In genomic region chr2:206670531-206671319, GRCh38 we compare ENCODE assay signal across 1 cellular context.
TF ChIP-seq lines count a peak whose summit lies in the region.

No MANE protein-coding gene starts in this region.

TF ChIP-seq in A549, 52 proteins besides CTCF, POLR2A, EP300 and RAD21 (continued from another document):
- TF ChIP-seq MAFK (IDR thresholded peaks at IDR 0.05; ENCODE audit: partially characterized antibody) (no peak), PHF8 (IDR thresholded peaks at IDR 0.05; ENCODE audit: borderline replicate concordance, low read depth) (no peak)
TF ChIP-seq in A549: peak in this region for 0.
